ENCODE assay signal across 1 cellular context in genomic region chr15:101481917-101482525, GRCh38.
TF ChIP-seq lines count a peak whose summit lies in the region.

No MANE protein-coding gene starts in this region.

TF ChIP-seq in K562, 482 proteins besides CTCF, POLR2A, EP300 and RAD21:
- TF ChIP-seq TAF1 (IDR thresholded peaks at IDR 0.05; ENCODE audit: control insufficient read depth, extremely low read depth, insufficient read depth, low read length, severe bottlenecking), result no peak
- TF ChIP-seq ZBTB33 (CRISPR knock-in tag; IDR thresholded peaks at IDR 0.05), result 0 out of 2 replicates have a peak, but pooled peaks have one; percentile 31
- no peak for TF ChIP-seq U2AF1 (optimal IDR thresholded peaks at IDR 0.05; ENCODE audit: low read depth, low read length)
- no peak for TF ChIP-seq TAF15 (IDR thresholded peaks at IDR 0.05; ENCODE audit: low read depth, low read length)
